ENCODE assay signal across 37 cellular contexts in the genomic region with DNA sequence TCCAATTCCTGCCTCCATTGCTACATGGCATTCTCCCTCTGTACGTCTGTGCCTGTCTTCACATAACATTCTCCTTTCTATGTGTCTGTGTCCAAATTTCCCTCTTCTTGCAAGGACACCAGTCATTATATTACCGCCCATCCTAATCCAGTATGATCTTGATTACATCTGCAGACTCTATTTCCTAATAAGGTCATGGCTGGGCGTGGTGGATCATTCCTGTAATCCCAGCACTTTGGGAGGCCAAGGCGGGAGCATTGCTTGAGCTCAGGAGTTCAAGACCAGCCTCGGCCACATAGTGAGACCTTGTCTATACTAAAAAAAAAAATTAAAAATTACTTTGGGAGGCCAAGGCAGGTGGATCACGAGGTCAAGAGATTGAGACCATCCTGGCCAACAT.
"Had no signal": no experiment of that assay in that cellular context is flagged by ENCODE, and none has a peak within 500 bp of the region (broad histone marks: within the 10 kb centered on the region; RNA-seq: fewer than 3 reads in every experiment).

No MANE protein-coding gene starts in this region.

- H3K4me3 Mint-ChIP-seq: activated B cell treated with CpG ODN at 0.5 μM for 24 hours; activated CD4-positive, alpha-beta memory T cell treated with anti-CD3 and anti-CD28 coated beads for 36 hours; activated CD4-positive, alpha-beta T cell treated with anti-CD3 and anti-CD28 coated beads, Interleukin-2, amount 10 ng/mL, durations not matched to agents 24 days and 14 days; activated CD8-positive, alpha-beta T cell treated with anti-CD3 and anti-CD28 coated beads for 36 hours; activated naive CD4-positive, alpha-beta T cell treated with anti-CD3 and anti-CD28 coated beads for 36 hours; activated naive CD8-positive, alpha-beta T cell treated with anti-CD3 and anti-CD28 coated beads for 36 hours; activated T-cell treated with anti-CD3 and anti-CD28 coated beads, Interleukin-2, amount 50 U/mL, for 4 hours; activated T-cell treated with anti-CD3 and anti-CD28 coated beads, Interleukin-2, amount 50 U/mL, for 72 hours; activated T-helper 1 cell treated with anti-CD3 and anti-CD28 coated beads, Interleukin-12 subunit alpha, Interleukin-12 subunit beta, Interleukin-2, Interleukin-4 antibody, amounts not matched to agents 30 ng/mL and 10 ng/mL and 1 ng/mL, durations not matched to agents 14 hours and 24 hours and 36 hours; activated T-helper 17 cell treated with anti-CD3 and anti-CD28 coated beads, Interleukin-2, amount 50 U/mL, for 72 hours; T-helper 1 cell treated with Interleukin-12 subunit alpha and Interleukin-12 subunit beta and Interleukin-4 antibody, amounts not matched to agents 30 μg/mL and 1 μg/mL, for 36 hours; T-helper 2 cell treated with Interferon-gamma antibody and Interleukin-4, amounts not matched to agents 5 μg/mL and 100 μg/mL, for 36 hours had no signal

- H3K4me1 ChIP-seq: adrenal gland, breast epithelium had no signal

- DNase-seq: activated B cell treated with CpG ODN at 0.5 μM for 24 hours; activated CD4-positive, alpha-beta memory T cell treated with anti-CD3 and anti-CD28 coated beads for 36 hours; activated CD4-positive, alpha-beta T cell treated with anti-CD3 and anti-CD28 coated beads for 4 hours; activated CD4-positive, alpha-beta T cell treated with anti-CD3 and anti-CD28 coated beads, Interleukin-2, amount 10 ng/mL, durations not matched to agents 24 days and 14 days; activated CD4-positive, alpha-beta T cell treated with anti-CD3 and anti-CD28 coated beads, Interleukin-2, amount 50 U/mL, for 1 hour; activated CD4-positive, alpha-beta T cell treated with anti-CD3 and anti-CD28 coated beads, Interleukin-2, amount 50 U/mL, for 4 hours; activated CD4-positive, CD25-positive, alpha-beta regulatory T cell treated with anti-CD3 and anti-CD28 coated beads, Interleukin-2, amount 50 U/mL, for 72 hours; activated CD8-positive, alpha-beta memory T cell treated with anti-CD3 and anti-CD28 coated beads, Interleukin-2, amount 50 U/mL, for 4 hours; activated CD8-positive, alpha-beta T cell treated with anti-CD3 and anti-CD28 coated beads for 36 hours; activated effector memory CD4-positive, alpha-beta T cell treated with anti-CD3 and anti-CD28 coated beads, Interleukin-2, amount 50 U/mL, for 16 hours; activated gamma-delta T cell treated with Interleukin-2 at 50 U/mL for 16 hours; activated naive CD4-positive, alpha-beta T cell; activated naive CD4-positive, alpha-beta T cell treated with anti-CD3 and anti-CD28 coated beads for 36 hours; activated naive CD8-positive, alpha-beta T cell treated with anti-CD3 and anti-CD28 coated beads for 36 hours; activated T-cell treated with anti-CD3 and anti-CD28 coated beads for 4 hours; activated T-cell treated with anti-CD3 and anti-CD28 coated beads, Interleukin-2, amount 50 U/mL, for 1 hour; activated T-cell treated with anti-CD3 and anti-CD28 coated beads, Interleukin-2, amount 50 U/mL, for 4 hours; activated T-cell treated with anti-CD3 and anti-CD28 coated beads, Interleukin-2, amount 50 U/mL, for 72 hours; adrenal gland; amniotic stem cell; aorta; body of pancreas; brain microvascular endothelial cell; central memory CD4-positive, alpha-beta T cell; T-helper 1 cell; T-helper 2 cell; T-helper 9 cell had no signal

- H3K9me3 ChIP-seq: adrenal gland, body of pancreas, breast epithelium had no signal

- H3K4me1 Mint-ChIP-seq: activated T-helper 17 cell treated with anti-CD3 and anti-CD28 coated beads, Interleukin-2, amount 50 U/mL, for 72 hours had no signal

- H3K27me3 Mint-ChIP-seq: activated B cell treated with CpG ODN at 0.5 μM for 24 hours; activated CD4-positive, alpha-beta memory T cell treated with anti-CD3 and anti-CD28 coated beads for 36 hours; activated CD8-positive, alpha-beta T cell treated with anti-CD3 and anti-CD28 coated beads for 36 hours; activated naive CD8-positive, alpha-beta T cell treated with anti-CD3 and anti-CD28 coated beads for 36 hours; activated T-helper 17 cell treated with anti-CD3 and anti-CD28 coated beads, Interleukin-2, amount 50 U/mL, for 72 hours had no signal

- H3K27ac Mint-ChIP-seq: activated B cell treated with CpG ODN at 0.5 μM for 24 hours; activated CD4-positive, alpha-beta memory T cell treated with anti-CD3 and anti-CD28 coated beads for 36 hours; activated CD4-positive, alpha-beta T cell treated with anti-CD3 and anti-CD28 coated beads, Interleukin-2, amount 10 ng/mL, durations not matched to agents 24 days and 14 days; activated CD8-positive, alpha-beta T cell treated with anti-CD3 and anti-CD28 coated beads for 36 hours; activated naive CD4-positive, alpha-beta T cell treated with anti-CD3 and anti-CD28 coated beads for 36 hours; activated naive CD4-positive, alpha-beta T cell treated with anti-CD3 and anti-CD28 coated beads, Interleukin-2, amount 50 U/mL, for 72 hours; activated naive CD8-positive, alpha-beta T cell treated with anti-CD3 and anti-CD28 coated beads for 36 hours; activated T-cell treated with anti-CD3 and anti-CD28 coated beads, Interleukin-2, amount 50 U/mL, for 72 hours; activated T-helper 1 cell treated with anti-CD3 and anti-CD28 coated beads, Interleukin-12 subunit alpha, Interleukin-12 subunit beta, Interleukin-2, Interleukin-4 antibody, amounts not matched to agents 30 ng/mL and 10 ng/mL and 1 ng/mL, durations not matched to agents 14 hours and 24 hours and 36 hours; activated T-helper 17 cell treated with anti-CD3 and anti-CD28 coated beads, Interleukin-2, amount 50 U/mL, for 72 hours; T-helper 1 cell treated with Interleukin-12 subunit alpha and Interleukin-12 subunit beta and Interleukin-4 antibody, amounts not matched to agents 30 μg/mL and 1 μg/mL, for 36 hours; T-helper 2 cell treated with Interferon-gamma antibody and Interleukin-4, amounts not matched to agents 5 μg/mL and 100 μg/mL, for 36 hours had no signal

- H3K9me3 Mint-ChIP-seq: activated B cell treated with CpG ODN at 0.5 μM for 24 hours; activated CD4-positive, alpha-beta memory T cell treated with anti-CD3 and anti-CD28 coated beads for 36 hours; activated CD4-positive, alpha-beta T cell treated with anti-CD3 and anti-CD28 coated beads, Interleukin-2, amount 10 ng/mL, durations not matched to agents 24 days and 14 days; activated CD8-positive, alpha-beta T cell treated with anti-CD3 and anti-CD28 coated beads for 36 hours; activated naive CD4-positive, alpha-beta T cell treated with anti-CD3 and anti-CD28 coated beads for 36 hours; activated naive CD4-positive, alpha-beta T cell treated with anti-CD3 and anti-CD28 coated beads, Interleukin-2, amount 50 U/mL, for 72 hours; activated naive CD8-positive, alpha-beta T cell treated with anti-CD3 and anti-CD28 coated beads for 36 hours; activated T-cell treated with anti-CD3 and anti-CD28 coated beads, Interleukin-2, amount 50 U/mL, for 4 hours; activated T-cell treated with anti-CD3 and anti-CD28 coated beads, Interleukin-2, amount 50 U/mL, for 72 hours; activated T-helper 1 cell treated with anti-CD3 and anti-CD28 coated beads, Interleukin-12 subunit alpha, Interleukin-12 subunit beta, Interleukin-2, Interleukin-4 antibody, amounts not matched to agents 30 ng/mL and 10 ng/mL and 1 ng/mL, durations not matched to agents 14 hours and 24 hours and 36 hours; activated T-helper 17 cell treated with anti-CD3 and anti-CD28 coated beads, Interleukin-2, amount 50 U/mL, for 72 hours; T-helper 1 cell treated with Interleukin-12 subunit alpha and Interleukin-12 subunit beta and Interleukin-4 antibody, amounts not matched to agents 30 μg/mL and 1 μg/mL, for 36 hours; T-helper 2 cell treated with Interferon-gamma antibody and Interleukin-4, amounts not matched to agents 5 μg/mL and 100 μg/mL, for 36 hours had no signal

- H3K36me3 ChIP-seq: adrenal gland, brain microvascular endothelial cell, breast epithelium had no signal

- H3K36me3 Mint-ChIP-seq: activated CD4-positive, alpha-beta memory T cell treated with anti-CD3 and anti-CD28 coated beads for 36 hours; activated naive CD8-positive, alpha-beta T cell treated with anti-CD3 and anti-CD28 coated beads for 36 hours had no signal

- ATAC-seq: activated CD8-positive, alpha-beta T cell treated with anti-CD3 and anti-CD28 coated beads for 36 hours; activated naive CD4-positive, alpha-beta T cell treated with anti-CD3 and anti-CD28 coated beads, Interleukin-2, amount 50 U/mL, for 72 hours; activated T-cell treated with anti-CD3 and anti-CD28 coated beads, Interleukin-2, amount 50 U/mL, for 4 hours; activated T-cell treated with anti-CD3 and anti-CD28 coated beads, Interleukin-2, amount 50 U/mL, for 72 hours; activated T-helper 17 cell treated with anti-CD3 and anti-CD28 coated beads, Interleukin-2, amount 50 U/mL, for 72 hours; body of pancreas had no signal

- H3K27ac ChIP-seq: adrenal gland, body of pancreas, brain microvascular endothelial cell, breast epithelium, VCaP had no signal

- FAIRE-seq: astrocyte, colon, TTC549 had no signal

- H3K27me3 ChIP-seq: adrenal gland, body of pancreas, brain microvascular endothelial cell, breast epithelium had no signal

- H3K4me3 ChIP-seq: adrenal gland, body of pancreas, breast epithelium had no signal
